In the genomic region with DNA sequence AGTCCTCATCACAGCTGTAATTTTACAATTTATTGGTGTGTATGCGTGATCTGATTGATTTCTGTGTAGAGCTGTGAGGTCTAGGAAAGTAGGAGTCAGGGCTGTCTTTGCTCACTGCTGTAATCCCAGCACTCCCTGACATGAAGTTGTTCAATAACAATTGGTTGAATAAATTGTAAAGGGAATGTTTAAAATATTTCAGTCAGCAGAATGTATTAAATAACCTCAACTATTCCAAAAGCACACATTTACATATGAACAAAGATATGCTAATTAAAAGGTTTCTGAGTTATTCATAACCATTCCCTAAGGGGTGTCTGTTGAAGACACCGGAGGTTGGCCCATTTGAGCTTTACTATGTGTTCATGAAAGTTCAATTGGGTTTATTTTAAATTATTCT, we compare ENCODE assay signal across 9 cellular contexts. TPM values are rescaled to one million over a fixed set of nuclear protein-coding genes. Genes with fewer than 3 reads are reported as not detected.
"Had no signal": no experiment of that assay in that cellular context is flagged by ENCODE, and none has a peak within 500 bp of the region (broad histone marks: within the 10 kb centered on the region; RNA-seq: fewer than 3 reads in every experiment).

No MANE protein-coding gene starts in this region.

- DNase-seq: IMR-90, KBM-7, KG1 had no signal

- ATAC-seq: HepG2, K562 had no signal

- H3K27me3 Mint-ChIP-seq: IgD-negative memory B cell had no signal

- H3K27ac Mint-ChIP-seq: IgD-negative memory B cell had no signal

- H3K27ac ChIP-seq: HL-60 had no signal

- H3K4me3 Mint-ChIP-seq: IgD-negative memory B cell had no signal

- H3K36me3 Mint-ChIP-seq: IgD-negative memory B cell had no signal

- H3K4me3 ChIP-seq: K562 had no signal

- H3K9me3 Mint-ChIP-seq: IgD-negative memory B cell had no signal

RNA-seq across cellular contexts. Expression of a gene that starts 31.4 kb away (rescaled TPM):
- total RNA-seq: HT-29, HT1080, IMR-90, K562 had no signal
- polyA plus RNA-seq: IgD-negative memory B cell, IMR-90, K562 had no signal
